ENCODE assay signal across 37 cellular contexts in genomic region chr7:64192775-64193174, GRCh38. TPM values are rescaled to one million over a fixed set of nuclear protein-coding genes. Genes with fewer than 3 reads are reported as not detected.
"Had no signal": no experiment of that assay in that cellular context is flagged by ENCODE, and none has a peak within 500 bp of the region (broad histone marks: within the 10 kb centered on the region; RNA-seq: fewer than 3 reads in every experiment).

No MANE protein-coding gene starts in this region.

- H3K27ac ChIP-seq: adrenal gland, body of pancreas, brain microvascular endothelial cell, breast epithelium, VCaP had no signal

- H3K36me3 ChIP-seq: adrenal gland, brain microvascular endothelial cell, breast epithelium had no signal

- H3K4me1 ChIP-seq: adrenal gland, body of pancreas, breast epithelium had no signal

- DNase-seq: activated B cell treated with CpG ODN at 0.5 μM for 24 hours; activated CD4-positive, alpha-beta memory T cell treated with anti-CD3 and anti-CD28 coated beads for 36 hours; activated CD4-positive, alpha-beta T cell treated with anti-CD3 and anti-CD28 coated beads for 4 hours; activated CD4-positive, alpha-beta T cell treated with anti-CD3 and anti-CD28 coated beads, Interleukin-2, amount 10 ng/mL, durations not matched to agents 24 days and 14 days; activated CD4-positive, alpha-beta T cell treated with anti-CD3 and anti-CD28 coated beads, Interleukin-2, amount 50 U/mL, for 1 hour; activated CD4-positive, alpha-beta T cell treated with anti-CD3 and anti-CD28 coated beads, Interleukin-2, amount 50 U/mL, for 4 hours; activated CD4-positive, CD25-positive, alpha-beta regulatory T cell treated with anti-CD3 and anti-CD28 coated beads, Interleukin-2, amount 50 U/mL, for 72 hours; activated CD8-positive, alpha-beta memory T cell treated with anti-CD3 and anti-CD28 coated beads, Interleukin-2, amount 50 U/mL, for 4 hours; activated CD8-positive, alpha-beta T cell treated with anti-CD3 and anti-CD28 coated beads for 36 hours; activated effector memory CD4-positive, alpha-beta T cell treated with anti-CD3 and anti-CD28 coated beads, Interleukin-2, amount 50 U/mL, for 16 hours; activated gamma-delta T cell treated with Interleukin-2 at 50 U/mL for 16 hours; activated naive CD4-positive, alpha-beta T cell; activated naive CD4-positive, alpha-beta T cell treated with anti-CD3 and anti-CD28 coated beads for 36 hours; activated naive CD4-positive, alpha-beta T cell treated with anti-CD3 and anti-CD28 coated beads, Interleukin-2, amount 50 U/mL, for 16 hours; activated naive CD8-positive, alpha-beta T cell treated with anti-CD3 and anti-CD28 coated beads for 36 hours; activated T-cell treated with anti-CD3 and anti-CD28 coated beads for 4 hours; activated T-cell treated with anti-CD3 and anti-CD28 coated beads, Interleukin-2, amount 50 U/mL, for 1 hour; activated T-cell treated with anti-CD3 and anti-CD28 coated beads, Interleukin-2, amount 50 U/mL, for 4 hours; activated T-cell treated with anti-CD3 and anti-CD28 coated beads, Interleukin-2, amount 50 U/mL, for 72 hours; adrenal gland; amniotic stem cell; aorta; body of pancreas; brain microvascular endothelial cell; central memory CD4-positive, alpha-beta T cell; SW 1271; T-helper 1 cell; T-helper 2 cell; T-helper 9 cell had no signal

- H3K9me3 ChIP-seq: adrenal gland, body of pancreas had no signal

- H3K4me3 ChIP-seq: adrenal gland, body of pancreas, breast epithelium had no signal

- H3K27me3 ChIP-seq: adrenal gland, body of pancreas, brain microvascular endothelial cell, breast epithelium had no signal

- ATAC-seq: activated CD8-positive, alpha-beta T cell treated with anti-CD3 and anti-CD28 coated beads for 36 hours; activated naive CD4-positive, alpha-beta T cell treated with anti-CD3 and anti-CD28 coated beads, Interleukin-2, amount 50 U/mL, for 72 hours; activated T-cell treated with anti-CD3 and anti-CD28 coated beads, Interleukin-2, amount 50 U/mL, for 4 hours; activated T-cell treated with anti-CD3 and anti-CD28 coated beads, Interleukin-2, amount 50 U/mL, for 72 hours; activated T-helper 17 cell treated with anti-CD3 and anti-CD28 coated beads, Interleukin-2, amount 50 U/mL, for 72 hours; body of pancreas had no signal

RNA-seq across cellular contexts. Expression of gene ZNF735, which starts 14.2 kb away (rescaled TPM):
- total RNA-seq: activated B cell treated with CpG ODN at 0.5 μM for 24 hours; activated CD4-positive, alpha-beta memory T cell treated with anti-CD3 and anti-CD28 coated beads for 36 hours; activated CD4-positive, alpha-beta T cell treated with anti-CD3 and anti-CD28 coated beads, Interleukin-2, amount 10 ng/mL, durations not matched to agents 24 days and 14 days; activated CD8-positive, alpha-beta memory T cell treated with anti-CD3 and anti-CD28 coated beads for 36 hours; activated CD8-positive, alpha-beta T cell treated with anti-CD3 and anti-CD28 coated beads for 36 hours; activated naive CD4-positive, alpha-beta T cell treated with anti-CD3 and anti-CD28 coated beads for 36 hours; activated naive CD4-positive, alpha-beta T cell treated with anti-CD3 and anti-CD28 coated beads, Interleukin-2, amount 50 U/mL, for 72 hours; activated naive CD8-positive, alpha-beta T cell treated with anti-CD3 and anti-CD28 coated beads for 36 hours; activated T-cell treated with anti-CD3 and anti-CD28 coated beads, Interleukin-2, amount 50 U/mL, for 4 hours; activated T-cell treated with anti-CD3 and anti-CD28 coated beads, Interleukin-2, amount 50 U/mL, for 72 hours; activated T-helper 1 cell treated with anti-CD3 and anti-CD28 coated beads, Interleukin-12 subunit alpha, Interleukin-12 subunit beta, Interleukin-2, Interleukin-4 antibody, amounts not matched to agents 30 ng/mL and 10 ng/mL and 1 ng/mL, durations not matched to agents 14 hours and 24 hours and 36 hours; activated T-helper 17 cell treated with anti-CD3 and anti-CD28 coated beads, Interleukin-2, amount 50 U/mL, for 72 hours; adrenal gland; aorta; astrocyte; body of pancreas; breast epithelium; cardiac septum had no signal
- polyA plus RNA-seq: adrenal gland, aorta had no signal

RNA-seq across cellular contexts. Expression of gene ZNF679, which starts 35.5 kb away (rescaled TPM):
- total RNA-seq: activated B cell treated with CpG ODN at 0.5 μM for 24 hours; activated CD4-positive, alpha-beta memory T cell treated with anti-CD3 and anti-CD28 coated beads for 36 hours; activated CD4-positive, alpha-beta T cell treated with anti-CD3 and anti-CD28 coated beads, Interleukin-2, amount 10 ng/mL, durations not matched to agents 24 days and 14 days; activated CD8-positive, alpha-beta memory T cell treated with anti-CD3 and anti-CD28 coated beads for 36 hours; activated CD8-positive, alpha-beta T cell treated with anti-CD3 and anti-CD28 coated beads for 36 hours; activated naive CD4-positive, alpha-beta T cell treated with anti-CD3 and anti-CD28 coated beads for 36 hours; activated naive CD4-positive, alpha-beta T cell treated with anti-CD3 and anti-CD28 coated beads, Interleukin-2, amount 50 U/mL, for 72 hours; activated naive CD8-positive, alpha-beta T cell treated with anti-CD3 and anti-CD28 coated beads for 36 hours; activated T-cell treated with anti-CD3 and anti-CD28 coated beads, Interleukin-2, amount 50 U/mL, for 4 hours; activated T-cell treated with anti-CD3 and anti-CD28 coated beads, Interleukin-2, amount 50 U/mL, for 72 hours; activated T-helper 1 cell treated with anti-CD3 and anti-CD28 coated beads, Interleukin-12 subunit alpha, Interleukin-12 subunit beta, Interleukin-2, Interleukin-4 antibody, amounts not matched to agents 30 ng/mL and 10 ng/mL and 1 ng/mL, durations not matched to agents 14 hours and 24 hours and 36 hours; activated T-helper 17 cell treated with anti-CD3 and anti-CD28 coated beads, Interleukin-2, amount 50 U/mL, for 72 hours; adrenal gland; aorta; astrocyte; body of pancreas; breast epithelium; cardiac septum had no signal
- polyA plus RNA-seq: adrenal gland, aorta had no signal
